In genomic region chr11:117209351-117210125, GRCh38 we compare ENCODE assay signal across 7 cellular contexts. TPM values are rescaled to one million over a fixed set of nuclear protein-coding genes. Genes with fewer than 3 reads are reported as not detected.
DNase-seq lines count a peak whose midpoint lies in the region; ATAC-seq, FAIRE-seq and TF ChIP-seq lines count a peak whose summit lies in the region.
"Not testable (repeated sequence)": the region's sequence is repeated elsewhere in the genome, so short reads cannot be mapped to it uniquely, and the experiment has no call there.

No MANE protein-coding gene starts in this region.

- not testable (repeated sequence) for H3K9me3 ChIP-seq in CD4-positive, alpha-beta T cell (ENCODE audit: control insufficient read depth, low read length); astrocyte (ENCODE audit: insufficient read depth, low read depth, low read length); H1 (ENCODE audit: insufficient read depth in 2 of 2, low read depth in 1 of 2, low read length in 1 of 2); gastroesophageal sphincter; muscle layer of colon (ENCODE audit: low read length); sigmoid colon

- H3K56ac ChIP-seq in H1 (replicated peaks; ENCODE audit: insufficient read length, low read depth, low read length), result not testable (repeated sequence)

- H3K4ac ChIP-seq in H1 (replicated peaks; ENCODE audit: insufficient read length, low read depth, low read length), result not testable (repeated sequence)

- not testable (repeated sequence) for H2BK5ac ChIP-seq in H1 (ENCODE audit: low read depth, low read length)

- not testable (repeated sequence) for H3K27me3 ChIP-seq in CD4-positive, alpha-beta T cell (ENCODE audit: control insufficient read depth, insufficient read depth, low read length); astrocyte (ENCODE audit: insufficient read depth, low read length); H1 (replicated peaks in 1 of 4; ENCODE audit: control insufficient read depth in 3 of 4, extremely low read depth in 1 of 4, insufficient read depth in 3 of 4, low read length in 3 of 4); gastroesophageal sphincter; muscle layer of colon (ENCODE audit: control insufficient read depth in 1 of 2, insufficient read depth in 2 of 2, low read length in 2 of 2); sigmoid colon

- H3K36me3 Mint-ChIP-seq in CD4-positive, alpha-beta T cell (ENCODE audit: low read depth), result peaks cover 65% of the 10 kb centered on the region
- H3K36me3 Mint-ChIP-seq in IgD-negative memory B cell, result not testable (repeated sequence)
- H3K36me3 Mint-ChIP-seq in astrocyte (ENCODE audit: low read depth, unreplicated experiment), result peaks cover 28% of the 10 kb centered on the region

- not testable (repeated sequence) for TF ChIP-seq CTCF in CD4-positive, alpha-beta T cell (IDR thresholded peaks at IDR 0.05); astrocyte (IDR thresholded peaks at IDR 0.05; ENCODE audit: insufficient read depth, low read depth, low read length); H1 (IDR thresholded peaks at IDR 0.05; ENCODE audit: control extremely low read depth in 1 of 3, insufficient read depth in 1 of 3, low read depth in 1 of 3, low read length in 3 of 3); gastroesophageal sphincter (IDR thresholded peaks at IDR 0.05); sigmoid colon (IDR thresholded peaks at IDR 0.05)

- H3K9ac ChIP-seq in astrocyte (ENCODE audit: low read length); H1 (replicated peaks in 1 of 4; ENCODE audit: extremely low read depth in 1 of 4, low read depth in 3 of 4, low read length in 3 of 4); muscle layer of colon (ENCODE audit: low read length): not testable (repeated sequence)

- not testable (repeated sequence) for H3K4me3 Mint-ChIP-seq in CD4-positive, alpha-beta T cell; IgD-negative memory B cell; astrocyte (ENCODE audit: unreplicated experiment)

- not testable (repeated sequence) for H3K79me1 ChIP-seq in H1 (ENCODE audit: low read depth, low read length)

- not testable (repeated sequence) for H3K79me2 ChIP-seq in astrocyte (ENCODE audit: insufficient read depth, low read length); H1 (ENCODE audit: control insufficient read depth in 1 of 2, insufficient read depth in 2 of 2, low read length in 2 of 2)

- not testable (repeated sequence) for H4K5ac ChIP-seq in H1 (ENCODE audit: insufficient read length, low read depth, low read length)

- H2BK12ac ChIP-seq in H1 (ENCODE audit: low read depth, low read length), result not testable (repeated sequence)

- CTCF ChIA-PET in CD4-positive, alpha-beta T cell (lab: Charles Lee), result not testable (repeated sequence)
- CTCF ChIA-PET in H1 (lab: Charles Lee; ENCODE audit: partially characterized antibody), result interaction anchor here (0.6 to 25.0 kb wide), 8 partner anchors 12 to 99 kb away, joined by 3 to 449 read pairs (median 20); partner anchors contain the start of gene TAGLN

- not testable (repeated sequence) for ATAC-seq in CD4-positive, alpha-beta T cell (ENCODE audit: poor library complexity)
- peak; percentile 5 for ATAC-seq in gastroesophageal sphincter

- H3K27me3 Mint-ChIP-seq in CD4-positive, alpha-beta T cell; IgD-negative memory B cell; astrocyte (ENCODE audit: low read depth, unreplicated experiment): not testable (repeated sequence)

- not testable (repeated sequence) for DNase-seq in CD4-positive, alpha-beta T cell; H1 (ENCODE audit: low read depth in 1 of 2, low spot score in 2 of 2); sigmoid colon
- peak; percentile 56 for DNase-seq in astrocyte (ENCODE audit: low read depth)

- intact Hi-C loops in CD4-positive, alpha-beta T cell (cut with DNase I, micrococcal nuclease), result not testable (repeated sequence)
- intact Hi-C loops in sigmoid colon (cut with DNase I), result loop anchor here (2.0 kb wide), 1 partner anchor 77 kb away; no protein-coding TSS in a partner anchor

- not testable (repeated sequence) for H4K8ac ChIP-seq in H1 (ENCODE audit: extremely low read depth, insufficient read depth, low read length)

- peaks cover 10% of the 10 kb centered on the region for H3K4me1 ChIP-seq in astrocyte (ENCODE audit: insufficient read depth, low read length)
- H3K4me1 ChIP-seq in H1 (replicated peaks in 1 of 4; ENCODE audit: control insufficient read depth in 3 of 4, insufficient read depth in 4 of 4, low read length in 3 of 4), result not testable (repeated sequence)
- H3K4me1 ChIP-seq in gastroesophageal sphincter, result peaks cover 0 to 23% (median 4%) of the 10 kb centered on the region in 3 donors
- peaks cover 10% of the 10 kb centered on the region for H3K4me1 ChIP-seq in muscle layer of colon (ENCODE audit: insufficient read depth, low read length)
- peaks cover 0 to 23% (median 16%) of the 10 kb centered on the region in 4 donors for H3K4me1 ChIP-seq in sigmoid colon

- not testable (repeated sequence) for H3K27ac ChIP-seq in CD4-positive, alpha-beta T cell (ENCODE audit: low read depth, low read length); astrocyte (ENCODE audit: low read depth, low read length); H1 (ENCODE audit: low read depth, low read length)
- peak overlapping the region in 3 of 4 donors; percentile 45 to 67 (median 64) for H3K27ac ChIP-seq in gastroesophageal sphincter
- peak overlapping the region; percentile 66 for H3K27ac ChIP-seq in muscle layer of colon (ENCODE audit: low read depth, low read length)
- H3K27ac ChIP-seq in sigmoid colon, result peak overlapping the region; percentile 35 to 72 (median 58)

- not testable (repeated sequence) for H3K9me3 Mint-ChIP-seq in CD4-positive, alpha-beta T cell; IgD-negative memory B cell; astrocyte (ENCODE audit: unreplicated experiment)

- H3K14ac ChIP-seq in H1 (ENCODE audit: insufficient read length), result not testable (repeated sequence)

- not testable (repeated sequence) for H3K4me3 ChIP-seq in astrocyte (ENCODE audit: insufficient read depth, low read depth, low read length); H1 (ENCODE audit: extremely low read depth in 1 of 4, insufficient read depth in 2 of 4, low read depth in 3 of 4, low read length in 4 of 4); gastroesophageal sphincter; muscle layer of colon (ENCODE audit: low read depth in 1 of 2, low read length in 2 of 2); sigmoid colon

- H3K23me2 ChIP-seq in H1 (ENCODE audit: low read depth, low read length), result not testable (repeated sequence)

- H3K4me2 ChIP-seq in astrocyte (ENCODE audit: low read length); H1 (ENCODE audit: insufficient read depth in 1 of 2, low read depth in 2 of 2, low read length in 2 of 2): not testable (repeated sequence)

- H2BK120ac ChIP-seq in H1 (replicated peaks; ENCODE audit: low read depth, low read length), result not testable (repeated sequence)

- not testable (repeated sequence) for H2BK15ac ChIP-seq in H1 (ENCODE audit: low read length)

- not testable (repeated sequence) for H4K91ac ChIP-seq in H1 (replicated peaks; ENCODE audit: insufficient read length, low read length)

- H4K20me1 ChIP-seq in astrocyte (ENCODE audit: insufficient read depth, low read length), result peaks cover 10% of the 10 kb centered on the region
- not testable (repeated sequence) for H4K20me1 ChIP-seq in H1 (replicated peaks in 1 of 2; ENCODE audit: control insufficient read depth in 1 of 2, insufficient read depth in 2 of 2, low read length in 2 of 2)

- H3K27ac Mint-ChIP-seq in CD4-positive, alpha-beta T cell, result peak overlapping the region; percentile 51
- H3K27ac Mint-ChIP-seq in IgD-negative memory B cell, result peak overlapping the region in 2 of 3 donors; percentile 14 to 38
- not testable (repeated sequence) for H3K27ac Mint-ChIP-seq in astrocyte (ENCODE audit: unreplicated experiment)

- H3K36me3 ChIP-seq in astrocyte (ENCODE audit: insufficient read depth, low read length) (peaks cover 27% of the 10 kb centered on the region), gastroesophageal sphincter (peaks cover 0 to 31% of the 10 kb centered on the region in 2 donors), muscle layer of colon (ENCODE audit: insufficient read depth, low read length) (peaks cover 27% of the 10 kb centered on the region), sigmoid colon (peaks cover 5 to 32% (median 12%) of the 10 kb centered on the region in 4 donors)
- not testable (repeated sequence) for H3K36me3 ChIP-seq in H1 (ENCODE audit: control insufficient read depth in 2 of 4, insufficient read depth in 4 of 4, low read length in 3 of 4)

- not testable (repeated sequence) for H2AK5ac ChIP-seq in H1 (ENCODE audit: low read depth, low read length)

- WGBS in H1 (ENCODE audit: extremely low coverage in 1 of 2, insufficient coverage in 1 of 2, insufficient read length in 1 of 2, insufficient replicate concordance in 2 of 2, low coverage in 1 of 2, low lambda C conversion rate in 2 of 2, missing lambda C conversion rate in 1 of 2), 2 experiments, result 90% methylated on average over 8 of the region's 8 CpGs; no CpG with 5 or more reads in 1 of the 2 experiments
- WGBS in gastroesophageal sphincter (ENCODE audit: low coverage in 1 of 2), 2 donors, result 71 to 74% methylated on average over 6 to 7 of the region's 8 CpGs
- 90 to 94% methylated on average over 7 of the region's 8 CpGs for WGBS in sigmoid colon, 2 donors

- H2AFZ ChIP-seq in astrocyte (ENCODE audit: low read depth, low read length); H1 (ENCODE audit: low read length): not testable (repeated sequence)

- H3K18ac ChIP-seq in H1 (ENCODE audit: extremely low read depth, low read length), result not testable (repeated sequence)

- not testable (repeated sequence) for TF ChIP-seq EP300 in H1 (IDR thresholded peaks at IDR 0.05; ENCODE audit: borderline replicate concordance in 1 of 2, low read depth in 2 of 2, low read length in 2 of 2); gastroesophageal sphincter (IDR thresholded peaks at IDR 0.05); sigmoid colon (IDR thresholded peaks at IDR 0.05)

- TF ChIP-seq POLR2A in H1 (IDR thresholded peaks at IDR 0.05; ENCODE audit: control extremely low read depth in 1 of 2, low read depth in 2 of 2, low read length in 2 of 2), result 0 out of 3 replicates have a peak, but pooled peaks of 1 of the 2 experiments have one; percentile 49
- TF ChIP-seq POLR2A in gastroesophageal sphincter (IDR thresholded peaks at IDR 0.05), result peak in 1 of 2 donors; percentile 19
- peak; percentile 40 to 49 for TF ChIP-seq POLR2A in sigmoid colon (IDR thresholded peaks at IDR 0.05)

- POLR2A ChIA-PET in CD4-positive, alpha-beta T cell (lab: Charles Lee), result not testable (repeated sequence)
- POLR2A ChIA-PET in H1 (lab: Charles Lee; ENCODE audit: partially characterized antibody), result interaction anchor here (0.7 to 5.1 kb wide), 4 partner anchors 10 to 14 kb away, joined by 3 to 47 read pairs (median 4); partner anchors contain the start of gene TAGLN

- H3K23ac ChIP-seq in H1 (ENCODE audit: insufficient read length), result not testable (repeated sequence)

- not testable (repeated sequence) for H2BK20ac ChIP-seq in H1 (ENCODE audit: low read length)

- peaks cover 12% of the 10 kb centered on the region for H3K4me1 Mint-ChIP-seq in CD4-positive, alpha-beta T cell (ENCODE audit: low read depth)
- H3K4me1 Mint-ChIP-seq in IgD-negative memory B cell, result not testable (repeated sequence)
- H3K4me1 Mint-ChIP-seq in astrocyte (ENCODE audit: low read depth, unreplicated experiment), result peaks cover 13% of the 10 kb centered on the region

- not testable (repeated sequence) for TF ChIP-seq RAD21 in H1 (IDR thresholded peaks at IDR 0.05 in 1 of 2, conservative IDR thresholded peaks at IDR 0.05 in 1 of 2; ENCODE audit: low read depth in 2 of 2, low read length in 2 of 2)

- FAIRE-seq in astrocyte (lab: Jason Lieb, UNC); H1 (lab: Jason Lieb, UNC): not testable (repeated sequence)

RNA-seq across cellular contexts. Expression of gene TAGLN, which starts 10.4 kb away (rescaled TPM):
- 1 to 10 TPM; 8.4 to 9.5 TPM for total RNA-seq in CD4-positive, alpha-beta T cell
- polyA plus RNA-seq in IgD-negative memory B cell (1.6 TPM), H1 (2011; rRNA removed) (140 and 150 TPM in 2 replicates), sigmoid colon (1,000 to 10,000 TPM in 1 of 3 donors, 100 to 1,000 TPM in 2; 112 to 1,100 (median 337) TPM)
- total RNA-seq in astrocyte (3,676 and 4,004 TPM in 2 replicates), gastroesophageal sphincter (over 10,000 TPM; 10,394 to 14,194 (median 13,050) TPM), sigmoid colon (over 10,000 TPM in 3 of 4 donors, 1,000 to 10,000 TPM in 1; 6,854 to 14,048 (median 12,596) TPM)
- total RNA-seq in H1 (2021; fragmentation: NEBNext Ultra II Directional; extraction: Animal tissue kit (Norgen Biotek cat#: 25700)), result 300 and 301 TPM in 2 replicates
- 178 TPM for polyA plus RNA-seq in H1 (2011; cell fraction: cytosol; rRNA removed)
- 132 TPM for polyA plus RNA-seq in H1 (2011; cell fraction: nucleus; rRNA removed)
- polyA plus RNA-seq in H1 (2012, experiment 1 of 2), result 186 to 274 TPM (median 201 TPM) in 4 replicates
- polyA plus RNA-seq in H1 (2012, experiment 2 of 2), result 415 TPM
- polyA plus RNA-seq in H1 (2013, experiment 1 of 2), result 193 TPM
- polyA plus RNA-seq in H1 (2013, experiment 2 of 2), result 186 TPM
- polyA minus RNA-seq in H1 (2011; rRNA and poly(A)+ RNA removed), result 97.7 and 118 TPM in 2 replicates
- 36.1 TPM for polyA minus RNA-seq in H1 (2011; cell fraction: cytosol; rRNA and poly(A)+ RNA removed)
- polyA minus RNA-seq in H1 (2011; cell fraction: nucleus; rRNA and poly(A)+ RNA removed), result 59.7 TPM

RNA-seq across cellular contexts. Expression of gene PCSK7, which starts 22.3 kb away (rescaled TPM):
- 100 to 1,000 TPM; 229 to 247 TPM for total RNA-seq in CD4-positive, alpha-beta T cell
- 68.1 TPM for polyA plus RNA-seq in IgD-negative memory B cell
- 43.6 and 53.3 TPM in 2 replicates for total RNA-seq in astrocyte
- total RNA-seq in H1 (2021; fragmentation: NEBNext Ultra II Directional; extraction: Animal tissue kit (Norgen Biotek cat#: 25700)), result 38.5 and 45.6 TPM in 2 replicates
- polyA plus RNA-seq in H1 (2011; rRNA removed), result 23.4 and 38.8 TPM in 2 replicates
- polyA plus RNA-seq in H1 (2011; cell fraction: cytosol; rRNA removed), result 33.3 TPM
- 67.6 TPM for polyA plus RNA-seq in H1 (2011; cell fraction: nucleus; rRNA removed)
- polyA plus RNA-seq in H1 (2012, experiment 1 of 2), result 26.1 to 32.5 TPM (median 31.3 TPM) in 4 replicates
- 15.2 TPM for polyA plus RNA-seq in H1 (2012, experiment 2 of 2)
- 20.6 TPM for polyA plus RNA-seq in H1 (2013, experiment 1 of 2)
- 21.3 TPM for polyA plus RNA-seq in H1 (2013, experiment 2 of 2)
- 30.3 and 32.9 TPM in 2 replicates for polyA minus RNA-seq in H1 (2011; rRNA and poly(A)+ RNA removed)
- polyA minus RNA-seq in H1 (2011; cell fraction: cytosol; rRNA and poly(A)+ RNA removed), result 23.0 TPM
- 30.8 TPM for polyA minus RNA-seq in H1 (2011; cell fraction: nucleus; rRNA and poly(A)+ RNA removed)
- 10 to 100 TPM; 28.9 to 40.5 (median 35.3) TPM for total RNA-seq in gastroesophageal sphincter
- 10 to 100 TPM; 22.1 to 55.1 (median 31.1) TPM for total RNA-seq in sigmoid colon
- polyA plus RNA-seq in sigmoid colon, result 100 to 1,000 TPM in 1 of 3 donors, 10 to 100 TPM in 2; 18.0 to 116 (median 21.7) TPM

RNA-seq across cellular contexts. Expression of gene RNF214, which starts 22.9 kb away (rescaled TPM):
- 10 to 100 TPM; 12.9 to 15.8 TPM for total RNA-seq in CD4-positive, alpha-beta T cell
- polyA plus RNA-seq in IgD-negative memory B cell (12.5 TPM), H1 (2011; rRNA removed) (34.9 and 35.3 TPM in 2 replicates), sigmoid colon (10 to 100 TPM in 2 of 3 donors, 1 to 10 TPM in 1; 6.2 to 12.0 (median 10.2) TPM)
- total RNA-seq in astrocyte (20.7 and 23.6 TPM in 2 replicates), gastroesophageal sphincter (10 to 100 TPM; 14.8 to 21.2 (median 17.4) TPM), sigmoid colon (10 to 100 TPM; 11.1 to 23.8 (median 12.8) TPM)
- 33.7 and 35.6 TPM in 2 replicates for total RNA-seq in H1 (2021; fragmentation: NEBNext Ultra II Directional; extraction: Animal tissue kit (Norgen Biotek cat#: 25700))
- polyA plus RNA-seq in H1 (2011; cell fraction: cytosol; rRNA removed), result 20.7 TPM
- 80.8 TPM for polyA plus RNA-seq in H1 (2011; cell fraction: nucleus; rRNA removed)
- 18.8 to 22.7 TPM (median 20.3 TPM) in 4 replicates for polyA plus RNA-seq in H1 (2012, experiment 1 of 2)
- 4.6 TPM for polyA plus RNA-seq in H1 (2012, experiment 2 of 2)
- polyA plus RNA-seq in H1 (2013, experiment 1 of 2), result 18.8 TPM
- polyA plus RNA-seq in H1 (2013, experiment 2 of 2), result 17.3 TPM
- polyA minus RNA-seq in H1 (2011; rRNA and poly(A)+ RNA removed), result 79.0 and 79.9 TPM in 2 replicates
- polyA minus RNA-seq in H1 (2011; cell fraction: cytosol; rRNA and poly(A)+ RNA removed), result 23.1 TPM
- polyA minus RNA-seq in H1 (2011; cell fraction: nucleus; rRNA and poly(A)+ RNA removed), result 39.3 TPM

RNA-seq across cellular contexts. Expression of gene SIDT2, which starts 31.0 kb away (rescaled TPM):
- total RNA-seq in CD4-positive, alpha-beta T cell, result 100 to 1,000 TPM; 197 to 200 TPM
- 61.0 TPM for polyA plus RNA-seq in IgD-negative memory B cell
- total RNA-seq in astrocyte, result 54.8 and 55.8 TPM in 2 replicates
- 14.6 and 18.5 TPM in 2 replicates for total RNA-seq in H1 (2021; fragmentation: NEBNext Ultra II Directional; extraction: Animal tissue kit (Norgen Biotek cat#: 25700))
- 21.1 and 26.7 TPM in 2 replicates for polyA plus RNA-seq in H1 (2011; rRNA removed)
- polyA plus RNA-seq in H1 (2011; cell fraction: cytosol; rRNA removed), result 15.5 TPM
- 85.9 TPM for polyA plus RNA-seq in H1 (2011; cell fraction: nucleus; rRNA removed)
- 13.3 to 18.4 TPM (median 14.8 TPM) in 4 replicates for polyA plus RNA-seq in H1 (2012, experiment 1 of 2)
- polyA plus RNA-seq in H1 (2012, experiment 2 of 2), result 12.4 TPM
- polyA plus RNA-seq in H1 (2013, experiment 1 of 2), result 15.5 TPM
- polyA plus RNA-seq in H1 (2013, experiment 2 of 2), result 14.7 TPM
- polyA minus RNA-seq in H1 (2011; rRNA and poly(A)+ RNA removed), result 27.2 and 33.9 TPM in 2 replicates
- polyA minus RNA-seq in H1 (2011; cell fraction: cytosol; rRNA and poly(A)+ RNA removed), result 12.8 TPM
- 35.6 TPM for polyA minus RNA-seq in H1 (2011; cell fraction: nucleus; rRNA and poly(A)+ RNA removed)
- total RNA-seq in gastroesophageal sphincter, result 10 to 100 TPM; 15.3 to 50.1 (median 33.6) TPM
- 10 to 100 TPM; 20.7 to 50.7 (median 28.5) TPM for total RNA-seq in sigmoid colon
- 10 to 100 TPM in 2 of 3 donors, 1 to 10 TPM in 1; 7.6 to 33.1 (median 12.0) TPM for polyA plus RNA-seq in sigmoid colon

Comparison
In these comparisons a context has a peak if more than half of its experiments do, and no peak if none do; other contexts are left out.
1. RNA of gene TAGLN, which starts 10.4 kb away (total RNA-seq): 10,394 to 14,194 TPM in gastroesophageal sphincter, 6,854 to 14,048 TPM in sigmoid colon, 3,676 to 4,004 TPM in astrocyte and 300 to 301 TPM in H1; 8.4 to 9.5 TPM in CD4-positive, alpha-beta T cell; every median in the first group is over 10 times any median in the second.